In the genomic region with DNA sequence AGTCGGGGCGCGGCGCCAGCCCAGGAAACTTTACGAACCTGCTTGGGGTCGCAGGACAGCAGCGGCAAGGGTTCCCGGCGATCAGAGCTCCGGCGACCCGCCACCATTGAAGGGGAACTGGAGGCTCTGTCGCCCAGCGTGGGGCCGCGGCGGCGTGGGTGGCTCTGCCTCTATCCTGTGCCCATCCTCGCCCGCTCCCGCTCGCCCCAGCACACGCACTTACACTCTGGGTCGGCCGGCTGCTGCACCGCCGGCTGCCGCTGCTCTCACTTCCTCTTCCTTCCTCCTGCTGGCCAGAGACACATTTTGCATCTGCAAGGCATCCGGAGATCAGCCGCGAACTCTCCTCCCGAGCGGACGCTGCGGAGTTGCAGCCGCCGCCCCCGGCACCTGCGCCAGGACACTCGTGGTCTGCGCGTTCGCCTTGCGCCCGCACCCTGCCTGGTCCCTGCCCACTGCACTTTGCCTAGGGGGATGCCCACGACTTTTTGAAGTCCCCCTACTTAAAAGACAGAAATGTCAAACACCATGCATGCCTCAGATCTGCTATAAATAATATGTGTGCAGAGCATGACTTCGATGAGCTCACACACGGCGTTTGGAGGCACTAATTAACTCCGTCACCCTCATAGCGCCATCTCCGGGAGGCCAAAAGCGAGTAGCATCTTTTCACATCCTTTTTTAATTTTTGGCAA, we compare ENCODE assay signal across 8 cellular contexts. TPM values are rescaled to one million over a fixed set of nuclear protein-coding genes. Genes with fewer than 3 reads are reported as not detected.
DNase-seq lines count a peak whose midpoint lies in the region; FAIRE-seq and TF ChIP-seq lines count a peak whose summit lies in the region.

A gene with protein sequence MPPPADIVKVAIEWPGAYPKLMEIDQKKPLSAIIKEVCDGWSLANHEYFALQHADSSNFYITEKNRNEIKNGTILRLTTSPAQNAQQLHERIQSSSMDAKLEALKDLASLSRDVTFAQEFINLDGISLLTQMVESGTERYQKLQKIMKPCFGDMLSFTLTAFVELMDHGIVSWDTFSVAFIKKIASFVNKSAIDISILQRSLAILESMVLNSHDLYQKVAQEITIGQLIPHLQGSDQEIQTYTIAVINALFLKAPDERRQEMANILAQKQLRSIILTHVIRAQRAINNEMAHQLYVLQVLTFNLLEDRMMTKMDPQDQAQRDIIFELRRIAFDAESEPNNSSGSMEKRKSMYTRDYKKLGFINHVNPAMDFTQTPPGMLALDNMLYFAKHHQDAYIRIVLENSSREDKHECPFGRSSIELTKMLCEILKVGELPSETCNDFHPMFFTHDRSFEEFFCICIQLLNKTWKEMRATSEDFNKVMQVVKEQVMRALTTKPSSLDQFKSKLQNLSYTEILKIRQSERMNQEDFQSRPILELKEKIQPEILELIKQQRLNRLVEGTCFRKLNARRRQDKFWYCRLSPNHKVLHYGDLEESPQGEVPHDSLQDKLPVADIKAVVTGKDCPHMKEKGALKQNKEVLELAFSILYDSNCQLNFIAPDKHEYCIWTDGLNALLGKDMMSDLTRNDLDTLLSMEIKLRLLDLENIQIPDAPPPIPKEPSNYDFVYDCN (minus strand): TSS at position 228 of the 695 bp plus-strand sequence. CDS start 106,174 bp downstream, outside the sequence.

- no peaks in the 10 kb centered on the region; the same call in 1 of the 2 replicates for H3K36me3 ChIP-seq in WERI-Rb-1
- no peaks in the 10 kb centered on the region for H3K36me3 ChIP-seq in bronchial epithelial cell (ENCODE audit: control insufficient read depth, insufficient read depth, low read length)

- no peak for FAIRE-seq in bronchial epithelial cell (lab: Jason Lieb, UNC)

- DNase-seq in HFF-Myc (ENCODE audit: extremely low read depth, low read depth) (peak; percentile 2), NCI-H1092 treated with DMSO at 0.1 percent for 48 hours (lab: John Stamatoyannopoulos, UW) (peak; percentile 25), WERI-Rb-1 (peak; percentile 81), bronchial epithelial cell (ENCODE audit: low read depth) (peak; percentile 32), iris pigment epithelial cell (ENCODE audit: low read depth) (peak; percentile 55), NCI-H2029 (lab: John Stamatoyannopoulos, UW) (no peak)
- peak; percentile 50 to 62 for DNase-seq in stimulated activated CD4-positive, alpha-beta T cell treated with anti-CD3 and anti-CD28 coated beads, Interleukin-12 subunit alpha, Interleukin-12 subunit beta, amount 100 ng/mL, for 24 hours (ENCODE audit: low read depth in 2 of 2)

- TF ChIP-seq CTCF in HFF-Myc (IDR thresholded peaks at IDR 0.05; ENCODE audit: low read depth, low read length, missing control alignments) (no peak), WERI-Rb-1 (IDR thresholded peaks at IDR 0.05; ENCODE audit: low read depth, low read length) (peak; percentile 60), bronchial epithelial cell (IDR thresholded peaks at IDR 0.05; ENCODE audit: insufficient read depth, low read length, severe bottlenecking) (peak; percentile 51)

- H3K27ac ChIP-seq in WERI-Rb-1: peak within 1 kb of the TSS; percentile 36; the same call in 1 of the 2 replicates

- H3K9me3 ChIP-seq in WERI-Rb-1 (ENCODE audit: severe bottlenecking): no peaks in the 10 kb centered on the region

- H3K4me3 ChIP-seq in GM08714 (ENCODE audit: low read length) (peak within 1 kb of the TSS; percentile 89), HFF-Myc (replicated peaks; ENCODE audit: low read depth, low read length) (peak within 1 kb of the TSS; percentile 15; the same call in 1 of the 2 replicates), WERI-Rb-1 (ENCODE audit: low read depth, low read length) (peak within 1 kb of the TSS; percentile 86), bronchial epithelial cell (ENCODE audit: low read depth, low read length) (peak within 1 kb of the TSS; percentile 37)

- no peaks in the 10 kb centered on the region for H3K27me3 ChIP-seq in WERI-Rb-1 (ENCODE audit: insufficient read depth, low read depth, severe bottlenecking)
- peaks cover 7% of the 10 kb centered on the region for H3K27me3 ChIP-seq in bronchial epithelial cell (ENCODE audit: control insufficient read depth, insufficient read depth, low read length)

RNA-seq across cellular contexts. Expression of the gene that starts here (rescaled TPM):
- under 0.01 TPM in 1 of 2 replicates, not detected in the other for total RNA-seq in bronchial epithelial cell

Comparison
In these comparisons a context has a peak if more than half of its experiments do, and no peak if none do; other contexts are left out.
1. Peak in DNase-seq and H3K4me3 ChIP-seq in bronchial epithelial cell; RNA of the gene not detected or under 1 TPM.
2. H3K4me3 ChIP-seq: peak in every context shown above with its lines; median percentile 89 in GM08714; 86 in WERI-Rb-1; 37 in bronchial epithelial cell; 15 in HFF-Myc.